In genomic region chr3:61899700-61900462, GRCh38 we compare ENCODE assay signal across 1 cellular context.
TF ChIP-seq lines count a peak whose summit lies in the region.

No MANE protein-coding gene starts in this region.

TF ChIP-seq in WTC11, 78 proteins besides CTCF, POLR2A, EP300 and RAD21 (continued from another document):
- no peak for TF ChIP-seq E2F1 (CRISPR knock-in tag; IDR thresholded peaks at IDR 0.05)
- no peak for TF ChIP-seq TEAD4 (CRISPR knock-in tag; IDR thresholded peaks at IDR 0.05)
- no peak for TF ChIP-seq CREM (CRISPR knock-in tag; IDR thresholded peaks at IDR 0.05)
- TF ChIP-seq TEAD1 (CRISPR knock-in tag; IDR thresholded peaks at IDR 0.05) = no peak
- no peak for TF ChIP-seq RORB (CRISPR knock-in tag; IDR thresholded peaks at IDR 0.05)
- TF ChIP-seq CREB1 (CRISPR knock-in tag; IDR thresholded peaks at IDR 0.05) = no peak
- no peak for TF ChIP-seq PREB (CRISPR knock-in tag; IDR thresholded peaks at IDR 0.05; ENCODE audit: borderline replicate concordance)
- no peak for TF ChIP-seq ATF6 (CRISPR knock-in tag; IDR thresholded peaks at IDR 0.05)
- no peak for TF ChIP-seq ZNF423 (CRISPR knock-in tag; IDR thresholded peaks at IDR 0.05)
- TF ChIP-seq NFE2L1 (CRISPR knock-in tag; IDR thresholded peaks at IDR 0.05) = no peak
- no peak for TF ChIP-seq ATF2 (CRISPR knock-in tag; IDR thresholded peaks at IDR 0.05; ENCODE audit: borderline replicate concordance, low read depth)
- no peak for TF ChIP-seq JAZF1 (CRISPR knock-in tag; IDR thresholded peaks at IDR 0.05)
- TF ChIP-seq SMAD4 (CRISPR knock-in tag; IDR thresholded peaks at IDR 0.05) = no peak
- no peak for TF ChIP-seq NR2C2 (CRISPR knock-in tag; IDR thresholded peaks at IDR 0.05)
- TF ChIP-seq JUN (CRISPR knock-in tag; IDR thresholded peaks at IDR 0.05) = no peak
